Comparison of ENCODE assay signal across 8 cellular contexts in genomic region chr13:57629821-57630235, GRCh38. TPM values are rescaled to one million over a fixed set of nuclear protein-coding genes. Genes with fewer than 3 reads are reported as not detected.
DNase-seq lines count a peak whose midpoint lies in the region; ATAC-seq and TF ChIP-seq lines count a peak whose summit lies in the region.

No MANE protein-coding gene starts in this region.

- no peaks in the 10 kb centered on the region for H3K9me3 Mint-ChIP-seq in T-helper 2 cell treated with Interferon-gamma antibody and Interleukin-4, amounts not matched to agents 5 μg/mL and 100 μg/mL, for 36 hours

- H3K4me3 ChIP-seq in OCI-LY7 (ENCODE audit: low read depth, low read length, poor library complexity, severe bottlenecking): no peak overlapping the region

- H4K20me1 ChIP-seq in OCI-LY7 (ENCODE audit: insufficient read depth, low read length): no peaks in the 10 kb centered on the region

- no peaks in the 10 kb centered on the region for H3K36me3 ChIP-seq in OCI-LY7 (ENCODE audit: insufficient read depth, low read length)

- ATAC-seq in HG03432 (IDR thresholded peaks at IDR 0.05; ENCODE audit: unreplicated experiment) (peak; percentile 56), left lobe of liver (peak; percentile 57)

- H3K27ac Mint-ChIP-seq in T-helper 2 cell treated with Interferon-gamma antibody and Interleukin-4, amounts not matched to agents 5 μg/mL and 100 μg/mL, for 36 hours: no peak overlapping the region

- DNase-seq in Caki2 (ENCODE audit: low read depth): peak; percentile 81
- no peak for DNase-seq in T-helper 2 cell treated with Interferon-gamma antibody and Interleukin-4, amounts not matched to agents 5 μg/mL and 100 μg/mL, for 36 hours (ENCODE audit: low spot score)
- DNase-seq in ecto neural progenitor cell (ENCODE audit: low spot score): peak; percentile 98
- peak; percentile 65 for DNase-seq in left lobe of liver (ENCODE audit: low spot score)
- DNase-seq in stimulated activated CD8-positive, alpha-beta memory T cell treated with anti-CD3 and anti-CD28 coated beads, Interleukin-12 subunit alpha, Interleukin-12 subunit beta, amount 100 ng/mL, for 24 hours (ENCODE audit: extremely low read depth): peak; percentile 5
- no peak for DNase-seq in EL
- no peak for DNase-seq in OCI-LY7 (ENCODE audit: low spot score)

- no peaks in the 10 kb centered on the region for H3K79me2 ChIP-seq in OCI-LY7 (ENCODE audit: insufficient read depth, low read depth, low read length)

- TF ChIP-seq CTCF in OCI-LY7 (conservative IDR thresholded peaks at IDR 0.05; ENCODE audit: low read length): no peak

- no peaks in the 10 kb centered on the region for H3K9me3 ChIP-seq in OCI-LY7 (ENCODE audit: low read length)

- intact Hi-C loops in OCI-LY7 (cut with micrococcal nuclease; ENCODE audit: unreplicated experiment): loop anchor here (5.0 to 10.0 kb wide), 3 partner anchors 1335 to 1687 kb away; no protein-coding TSS in a partner anchor

- H3K4me3 Mint-ChIP-seq in T-helper 2 cell treated with Interferon-gamma antibody and Interleukin-4, amounts not matched to agents 5 μg/mL and 100 μg/mL, for 36 hours: peak overlapping the region; percentile 68

- no peak overlapping the region for H3K27ac ChIP-seq in OCI-LY7 (ENCODE audit: low read depth, low read length, poor library complexity, severe bottlenecking)

- H3K27me3 Mint-ChIP-seq in T-helper 2 cell treated with Interferon-gamma antibody and Interleukin-4, amounts not matched to agents 5 μg/mL and 100 μg/mL, for 36 hours (ENCODE audit: low read depth): peaks cover 59% of the 10 kb centered on the region

- H2AFZ ChIP-seq in OCI-LY7 (ENCODE audit: low read length): no peak overlapping the region

- CTCF ChIA-PET in OCI-LY7 (lab: Charles Lee; ENCODE audit: unreplicated experiment): no interaction called here

- H3K4me1 ChIP-seq in OCI-LY7 (ENCODE audit: insufficient read depth, low read length, poor library complexity, severe bottlenecking): no peaks in the 10 kb centered on the region

- H3K4me2 ChIP-seq in OCI-LY7 (ENCODE audit: low read length): no peak overlapping the region

- no TSS peak for BruUV-seq in OCI-LY7 (replicated peaks; lab: Mats Ljungman, UMichigan)

- H3K4me1 Mint-ChIP-seq in T-helper 2 cell treated with Interferon-gamma antibody and Interleukin-4, amounts not matched to agents 5 μg/mL and 100 μg/mL, for 36 hours (ENCODE audit: low read depth): peaks cover 20% of the 10 kb centered on the region

- POLR2A ChIA-PET in OCI-LY7 (lab: Charles Lee): no interaction called here

- peaks cover 2% of the 10 kb centered on the region for H3K36me3 Mint-ChIP-seq in T-helper 2 cell treated with Interferon-gamma antibody and Interleukin-4, amounts not matched to agents 5 μg/mL and 100 μg/mL, for 36 hours (ENCODE audit: low read depth)

- in situ Hi-C loops in Caki2 (cut with HindIII; ENCODE audit: low pct_unique_long_range_greater_than_20kb, low sequenced_read_pairs): no loop called here

- no peaks in the 10 kb centered on the region for H3K9me2 ChIP-seq in OCI-LY7 (ENCODE audit: insufficient read depth, low read length)

RNA-seq across cellular contexts. Expression of gene PCDH17, which starts 1.7 kb away (rescaled TPM):
- not detected in 2 replicates for total RNA-seq in Caki2 (2014; rRNA removed; shearing (Covaris generic); ENCODE audit: low replicate concordance)
- total RNA-seq in left lobe of liver (0.65 TPM), OCI-LY7 (2022) (not detected in 2 replicates)
- not detected in 2 replicates for total RNA-seq in OCI-LY7 (2014; rRNA removed; shearing (Covaris generic))

Comparison
In these comparisons a context has a peak if more than half of its experiments do, and no peak if none do; other contexts are left out.
1. DNase-seq: peak in Caki2 (single experiment), ecto neural progenitor cell (single experiment), left lobe of liver (single experiment) and stimulated activated CD8-positive, alpha-beta memory T cell treated with anti-CD3 and anti-CD28 coated beads, Interleukin-12 subunit alpha, Interleukin-12 subunit beta, amount 100 ng/mL, for 24 hours (single experiment); none in T-helper 2 cell treated with Interferon-gamma antibody and Interleukin-4, amounts not matched to agents 5 μg/mL and 100 μg/mL, for 36 hours (single experiment), EL (single experiment) and OCI-LY7 (single experiment).